19 cellular contexts compared by ENCODE assay signal in genomic region chr10:1366811-1367425, GRCh38.
DNase-seq lines count a peak whose midpoint lies in the region; ATAC-seq and TF ChIP-seq lines count a peak whose summit lies in the region.
"Had no signal": no experiment of that assay in that cellular context is flagged by ENCODE, and none has a peak within 500 bp of the region (broad histone marks: within the 10 kb centered on the region; RNA-seq: fewer than 3 reads in every experiment).

No MANE protein-coding gene starts in this region.

- H3K9me3 Mint-ChIP-seq in CD14-positive monocyte = peaks cover 0 to 2% (median 2%) of the 10 kb centered on the region in 7 donors
- H3K9me3 Mint-ChIP-seq in progenitor cell of endocrine pancreas (ENCODE audit: low read depth) = no peaks in the 10 kb centered on the region
- H3K9me3 Mint-ChIP-seq: CD4-positive, alpha-beta T cell had no signal

- 86% methylated on average over 15 of the region's 15 CpGs for WGBS in esophagus muscularis mucosa
- no CpG with 5 or more reads among the region's 15 CpGs for WGBS in trophoblast cell (ENCODE audit: extremely low coverage, insufficient coverage, insufficient read length)

- no peak for TF ChIP-seq EP300 in esophagus muscularis mucosa (IDR thresholded peaks at IDR 0.05)

- no peak overlapping the region for H3K4ac ChIP-seq in trophoblast cell (ENCODE audit: low read depth, low read length)

- no peak overlapping the region for H3K9ac ChIP-seq in trophoblast cell (ENCODE audit: low read length)

- intact Hi-C loops in CD14-positive monocyte (cut with micrococcal nuclease) (no loop called here), esophagus muscularis mucosa (cut with DNase I) (no loop called here)

- H3K4me3 Mint-ChIP-seq in CD14-positive monocyte (no peak overlapping the region), progenitor cell of endocrine pancreas (ENCODE audit: low read depth) (no peak overlapping the region)
- H3K4me3 Mint-ChIP-seq: CD4-positive, alpha-beta T cell had no signal

- DNase-seq in CD14-positive monocyte (ENCODE audit: low spot score) (peak; percentile 26), GM20000 (ENCODE audit: low spot score) (peak; percentile 8), esophagus muscularis mucosa (ENCODE audit: extremely low spot score) (peak; percentile 74), trophoblast cell (no peak), progenitor cell of endocrine pancreas (ENCODE audit: low spot score, unreplicated experiment) (no peak), dedifferentiated amniotic fluid mesenchymal stem cell (ENCODE audit: extremely low spot score) (no peak)
- DNase-seq: CD4-positive, alpha-beta T cell; COR-L47; DMS 273 treated with DMSO at 0.1 percent for 48 hours; DND-41; MG63; NCI-H1417; NCI-H187; NCI-H446; NCI-H526 had no signal

- no peak overlapping the region for H4K8ac ChIP-seq in trophoblast cell (ENCODE audit: low read depth, low read length)

- no peak overlapping the region for H3K18ac ChIP-seq in trophoblast cell (ENCODE audit: low read length)

- no peak overlapping the region for H3K27ac ChIP-seq in esophagus muscularis mucosa (replicated peaks in 1 of 4)
- no peak overlapping the region for H3K27ac ChIP-seq in trophoblast cell (ENCODE audit: low read depth, low read length)
- H3K27ac ChIP-seq: SJSA1 had no signal

- H3K27me3 Mint-ChIP-seq in CD14-positive monocyte (ENCODE audit: low read depth in 3 of 3) (peaks cover 3 to 37% (median 18%) of the 10 kb centered on the region in 3 donors), progenitor cell of endocrine pancreas (peaks cover 6% of the 10 kb centered on the region)

- H3K27me3 ChIP-seq in esophagus muscularis mucosa (peaks cover 0 to 36% (median 0%) of the 10 kb centered on the region in 4 donors), trophoblast cell (ENCODE audit: insufficient read depth, low read length) (no peaks in the 10 kb centered on the region)
- H3K27me3 ChIP-seq: Peyer's patch, SJSA1 had no signal

- H2AFZ ChIP-seq in trophoblast cell (ENCODE audit: insufficient read depth, low read length, poor library complexity) = no peak overlapping the region

- H4K12ac ChIP-seq in trophoblast cell (ENCODE audit: low read depth, low read length) = no peak overlapping the region

- H4K91ac ChIP-seq in trophoblast cell (ENCODE audit: low read depth, low read length) = no peak overlapping the region

- no peak overlapping the region for H3K14ac ChIP-seq in trophoblast cell (ENCODE audit: low read length)

- no peaks in the 10 kb centered on the region for H3K4me1 ChIP-seq in esophagus muscularis mucosa
- peaks cover 3 to 8% of the 10 kb centered on the region in 2 experiments for H3K4me1 ChIP-seq in trophoblast cell (ENCODE audit: control insufficient read depth in 1 of 2, insufficient read depth in 2 of 2, low read length in 2 of 2)
- H3K4me1 ChIP-seq: SJSA1 had no signal

- H3K27ac Mint-ChIP-seq in CD14-positive monocyte (no peak overlapping the region), progenitor cell of endocrine pancreas (no peak overlapping the region)
- H3K27ac Mint-ChIP-seq: CD4-positive, alpha-beta T cell had no signal

- TF ChIP-seq CTCF in CD14-positive monocyte (IDR thresholded peaks at IDR 0.05) = no peak
- TF ChIP-seq CTCF in GM20000 (IDR thresholded peaks at IDR 0.05; ENCODE audit: extremely low read depth, missing control alignments) = no peak
- TF ChIP-seq CTCF in esophagus muscularis mucosa (IDR thresholded peaks at IDR 0.05) = no peak
- TF ChIP-seq CTCF in progenitor cell of endocrine pancreas (IDR thresholded peaks at IDR 0.05; ENCODE audit: unreplicated experiment) = no peak

- no peak overlapping the region for H3K4me2 ChIP-seq in trophoblast cell (ENCODE audit: low read length)

- no peak for ATAC-seq in GM19467 (IDR thresholded peaks at IDR 0.05; ENCODE audit: unreplicated experiment)
- ATAC-seq: K562 had no signal

- H3K9me3 ChIP-seq in esophagus muscularis mucosa (no peaks in the 10 kb centered on the region), trophoblast cell (ENCODE audit: insufficient read depth, low read depth, low read length) (peaks cover 2% of the 10 kb centered on the region)
- H3K9me3 ChIP-seq: MG63, Peyer's patch, SJSA1 had no signal

- H2BK12ac ChIP-seq in trophoblast cell (ENCODE audit: low read length) = no peak overlapping the region

- no peaks in the 10 kb centered on the region for H3K36me3 Mint-ChIP-seq in CD14-positive monocyte
- H3K36me3 Mint-ChIP-seq in progenitor cell of endocrine pancreas (ENCODE audit: insufficient read depth) = no peaks in the 10 kb centered on the region

- no peaks in the 10 kb centered on the region for H3K79me1 ChIP-seq in trophoblast cell (ENCODE audit: low read length)

- no peak overlapping the region for H3K4me3 ChIP-seq in esophagus muscularis mucosa
- peak overlapping the region; percentile 28 for H3K4me3 ChIP-seq in trophoblast cell (ENCODE audit: low read depth, low read length)
- H3K4me3 ChIP-seq: K562, MG63, Peyer's patch, SJSA1 had no signal

- H2BK5ac ChIP-seq in trophoblast cell (ENCODE audit: low read depth, low read length, poor library complexity) = no peak overlapping the region

- H2AK5ac ChIP-seq in trophoblast cell (ENCODE audit: low read length) = no peak overlapping the region

- H3K4me1 Mint-ChIP-seq in CD14-positive monocyte = no peaks in the 10 kb centered on the region
- H3K4me1 Mint-ChIP-seq in progenitor cell of endocrine pancreas (ENCODE audit: low read depth) = peaks cover 4% of the 10 kb centered on the region

- H3K79me2 ChIP-seq in trophoblast cell (ENCODE audit: control insufficient read depth, insufficient read depth, low read length, poor library complexity) = peaks cover 2% of the 10 kb centered on the region

- H3K36me3 ChIP-seq in esophagus muscularis mucosa (no peaks in the 10 kb centered on the region), trophoblast cell (ENCODE audit: control insufficient read depth in 1 of 2, insufficient read depth in 2 of 2, low read length in 2 of 2) (no peaks in the 10 kb centered on the region)
- H3K36me3 ChIP-seq: MG63, Peyer's patch, SJSA1 had no signal

- no peak overlapping the region for H3K23ac ChIP-seq in trophoblast cell (ENCODE audit: low read length)

- no peak overlapping the region for H2BK120ac ChIP-seq in trophoblast cell (ENCODE audit: insufficient read depth, low read length, poor library complexity)

- no peak for TF ChIP-seq POLR2A in esophagus muscularis mucosa (IDR thresholded peaks at IDR 0.05; ENCODE audit: low read depth)

Comparison
In these comparisons a context has a peak if more than half of its experiments do, and no peak if none do; other contexts are left out.
1. DNase-seq: peak in CD14-positive monocyte (single experiment), GM20000 (single experiment) and esophagus muscularis mucosa (single experiment); none in trophoblast cell (0 of 2), progenitor cell of endocrine pancreas (single experiment) and dedifferentiated amniotic fluid mesenchymal stem cell (single experiment).